ENCODE assay signal across 13 cellular contexts in the genomic region with DNA sequence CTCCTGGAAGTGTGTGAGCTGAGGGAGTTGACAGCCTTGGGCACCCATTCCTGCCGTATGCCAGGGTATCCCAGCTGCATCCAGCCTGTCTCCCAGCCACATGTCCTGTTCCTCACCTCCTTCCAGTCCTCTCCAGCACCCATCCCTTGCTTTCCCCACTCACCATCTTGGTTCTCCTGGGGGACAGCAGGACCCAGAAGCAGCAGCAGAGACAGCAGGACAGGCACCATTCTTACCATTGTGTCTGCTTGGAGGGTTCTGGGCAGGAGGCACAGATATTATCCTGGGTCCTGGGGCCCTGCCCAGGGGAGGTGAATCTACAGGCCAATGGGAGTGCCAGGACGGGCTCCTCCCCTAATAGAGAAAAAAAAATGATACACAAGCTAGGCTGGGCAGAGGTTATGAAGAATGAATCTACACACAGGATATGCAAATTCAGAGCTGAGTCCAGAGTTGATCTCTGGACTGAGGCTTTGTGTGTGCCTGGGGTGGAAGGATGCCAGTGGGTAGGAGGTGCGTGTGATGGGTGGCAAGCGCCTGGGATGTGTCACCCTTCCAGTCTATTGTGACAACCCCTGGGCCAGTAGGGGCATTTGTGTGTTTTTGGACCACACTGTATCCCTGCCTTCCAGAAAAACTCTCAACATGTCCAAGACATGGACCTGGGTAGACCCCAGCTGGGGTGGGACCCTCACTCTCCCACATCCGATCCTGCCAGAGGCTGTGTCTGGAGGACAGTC. TPM values are rescaled to one million over a fixed set of nuclear protein-coding genes. Genes with fewer than 3 reads are reported as not detected.
A peak's percentile ranks its signal among the peaks of the same experiment; 100 is the strongest.
DNase-seq lines count a peak whose midpoint lies in the region; ATAC-seq and TF ChIP-seq lines count a peak whose summit lies in the region.
"Had no signal": no experiment of that assay in that cellular context is flagged by ENCODE, and none has a peak within 500 bp of the region (broad histone marks: within the 10 kb centered on the region; RNA-seq: fewer than 3 reads in every experiment).

Gene AZGP1, minus strand, starts transcription at position 250 of the 740 bp plus-strand sequence. Its CDS starts 11 bp downstream, at position 239.

- no peaks in the 10 kb centered on the region for H3K9me2 ChIP-seq in DOHH2 (replicated peaks; ENCODE audit: control insufficient read depth, low read length)

- H3F3A ChIP-seq in DOHH2 (ENCODE audit: control insufficient read depth, insufficient read depth), result no peaks in the 10 kb centered on the region

- H3K9me3 ChIP-seq in DOHH2 (ENCODE audit: control insufficient read depth, insufficient read depth, low read length), result no peaks in the 10 kb centered on the region
- no peaks in the 10 kb centered on the region for H3K9me3 ChIP-seq in CD4-positive, alpha-beta memory T cell (ENCODE audit: control insufficient read depth in 1 of 2, low read length in 2 of 2)

- no peak for ATAC-seq in GM21528 (IDR thresholded peaks at IDR 0.05; ENCODE audit: low FRiP score, unreplicated experiment)

- no peak within 1 kb of the TSS for H3K4me3 ChIP-seq in DOHH2 (ENCODE audit: low read length)
- peak within 1 kb of the TSS in 35 of 59 donors; percentile 3 to 54 (median 24) for H3K4me3 ChIP-seq in dorsolateral prefrontal cortex
- H3K4me3 ChIP-seq in CD4-positive, alpha-beta memory T cell (ENCODE audit: low read length in 2 of 2), result no peak within 1 kb of the TSS
- H3K4me3 ChIP-seq: BLaER1 treated with 17β-estradiol and CSF1 and Interleukin-3, amounts not matched to agents 10 nM and 100 nM had no signal

- H4K20me1 ChIP-seq in DOHH2 (ENCODE audit: control insufficient read depth, insufficient read depth, low read depth, low read length), result no peaks in the 10 kb centered on the region
- H4K20me1 ChIP-seq: BLaER1 treated with 17β-estradiol and CSF1 and Interleukin-3, amounts not matched to agents 10 nM and 100 nM had no signal

- peaks cover 23% of the 10 kb centered on the region for H3K4me1 ChIP-seq in DOHH2 (ENCODE audit: control insufficient read depth, low read length)
- no peaks in the 10 kb centered on the region for H3K4me1 ChIP-seq in CD4-positive, alpha-beta memory T cell (ENCODE audit: insufficient read depth, low read length)

- H3K27me3 Mint-ChIP-seq in activated CD4-positive, alpha-beta memory T cell treated with anti-CD3 and anti-CD28 coated beads for 36 hours, result no peaks in the 10 kb centered on the region
- peaks cover 9 to 16% of the 10 kb centered on the region in 2 donors for H3K27me3 Mint-ChIP-seq in CD4-positive, alpha-beta memory T cell

- POLR2A ChIA-PET in activated CD4-positive, alpha-beta memory T cell treated with anti-CD3 and anti-CD28 coated beads for 36 hours (lab: Charles Lee), result no interaction called here
- POLR2A ChIA-PET in CD4-positive, alpha-beta memory T cell (lab: Charles Lee; ENCODE audit: partially characterized antibody), result interaction anchor here (0.6 kb wide), 1 partner anchor 24 kb away, joined by 3 read pairs; no protein-coding TSS in a partner anchor

- CTCF ChIA-PET in activated CD4-positive, alpha-beta memory T cell treated with anti-CD3 and anti-CD28 coated beads for 36 hours (lab: Charles Lee), result interaction anchor here (0.9 kb wide), 1 partner anchor 15 kb away, joined by 3 read pairs; no protein-coding TSS in a partner anchor
- CTCF ChIA-PET in CD4-positive, alpha-beta memory T cell (lab: Charles Lee; ENCODE audit: partially characterized antibody), result interaction anchor here (0.6 to 1.4 kb wide), 3 partner anchors 154 to 1315 kb away, joined by 3 read pairs; no protein-coding TSS in a partner anchor

- H3K27ac ChIP-seq in DOHH2 (ENCODE audit: low read depth, low read length) (no peak within 1 kb of the TSS), dorsolateral prefrontal cortex (peak within 1 kb of the TSS in 26 of 59 donors; percentile 1 to 80 (median 44))
- H3K27ac ChIP-seq in CD4-positive, alpha-beta memory T cell (ENCODE audit: low read depth, low read length), result no peak within 1 kb of the TSS
- H3K27ac ChIP-seq: BLaER1 treated with 17β-estradiol and CSF1 and Interleukin-3, amounts not matched to agents 10 nM and 100 nM had no signal

- H3K36me3 Mint-ChIP-seq in activated CD4-positive, alpha-beta memory T cell treated with anti-CD3 and anti-CD28 coated beads for 36 hours, result no peaks in the 10 kb centered on the region
- no peaks in the 10 kb centered on the region for H3K36me3 Mint-ChIP-seq in CD4-positive, alpha-beta memory T cell
- H3K36me3 Mint-ChIP-seq: mesothelial cell of epicardium had no signal

- intact Hi-C loops in dorsolateral prefrontal cortex (cut with DNase I), result no loop called here
- intact Hi-C loops in activated CD4-positive, alpha-beta memory T cell treated with anti-CD3 and anti-CD28 coated beads for 36 hours (cut with micrococcal nuclease), result loop anchor here (2.0 kb wide), 1 partner anchor 69 kb away; no protein-coding TSS in a partner anchor
- intact Hi-C loops in CD4-positive, alpha-beta memory T cell (cut with micrococcal nuclease), result loop anchor here (5.0 kb wide), 1 partner anchor 106 kb away; the partner anchor contains the start of gene ZNF3

- H3K27me3 ChIP-seq in DOHH2 (ENCODE audit: control insufficient read depth, low read length) (peaks cover 20% of the 10 kb centered on the region), dorsolateral prefrontal cortex (peaks cover 0 to 5% (median 0%) of the 10 kb centered on the region in 45 donors)
- no peaks in the 10 kb centered on the region for H3K27me3 ChIP-seq in CD4-positive, alpha-beta memory T cell (ENCODE audit: insufficient read depth, low read length)
- H3K27me3 ChIP-seq: BLaER1 treated with 17β-estradiol and CSF1 and Interleukin-3, amounts not matched to agents 10 nM and 100 nM had no signal

- no peaks in the 10 kb centered on the region for H3K79me2 ChIP-seq in DOHH2 (ENCODE audit: control insufficient read depth, low read length)

- H3K36me3 ChIP-seq in DOHH2 (ENCODE audit: control insufficient read depth, low read length), result no peaks in the 10 kb centered on the region
- no peaks in the 10 kb centered on the region for H3K36me3 ChIP-seq in CD4-positive, alpha-beta memory T cell (ENCODE audit: insufficient read depth, low read length)
- H3K36me3 ChIP-seq: BLaER1 treated with 17β-estradiol and CSF1 and Interleukin-3, amounts not matched to agents 10 nM and 100 nM had no signal

- no peak for TF ChIP-seq CTCF in DOHH2 (IDR thresholded peaks at IDR 0.05; ENCODE audit: low read depth, low read length, poor library complexity, severe bottlenecking)
- TF ChIP-seq CTCF in dorsolateral prefrontal cortex (IDR thresholded peaks at IDR 0.05 in 54 of 56, conservative IDR thresholded peaks at IDR 0.05 in 2 of 56; ENCODE audit: low read depth in 1 of 56, partially characterized antibody in 56 of 56), result no peak

- H3K4me2 ChIP-seq in DOHH2 (ENCODE audit: low read length), result peak within 1 kb of the TSS; percentile 34; the same call in 1 of the 2 replicates
- H3K4me2 ChIP-seq: BLaER1 treated with 17β-estradiol and CSF1 and Interleukin-3, amounts not matched to agents 10 nM and 100 nM had no signal

- no peaks in the 10 kb centered on the region for H3K9me3 Mint-ChIP-seq in activated CD4-positive, alpha-beta memory T cell treated with anti-CD3 and anti-CD28 coated beads for 36 hours
- H3K9me3 Mint-ChIP-seq in CD4-positive, alpha-beta memory T cell, result no peaks in the 10 kb centered on the region
- H3K9me3 Mint-ChIP-seq: activated CD4-positive, alpha-beta T cell treated with anti-CD3 and anti-CD28 coated beads, Interleukin-2, amount 10 ng/mL, durations not matched to agents 24 days and 14 days had no signal

- DNase-seq in NCI-H146 treated with DMSO at 0.1 percent for 48 hours (lab: John Stamatoyannopoulos, UW; ENCODE audit: unreplicated experiment), result peak; percentile 13
- DNase-seq in dorsolateral prefrontal cortex, result peak in 2 of 10 donors; percentile 55 to 67
- DNase-seq in midbrain (lab: John Stamatoyannopoulos, UW), result peak; percentile 6
- no peak for DNase-seq in activated CD4-positive, alpha-beta memory T cell treated with anti-CD3 and anti-CD28 coated beads for 36 hours
- DNase-seq in CD4-positive, alpha-beta memory T cell, result no peak
- DNase-seq in dermis blood vessel endothelial cell, result no peak
- DNase-seq: activated CD4-positive, alpha-beta T cell treated with anti-CD3 and anti-CD28 coated beads, Interleukin-2, amount 10 ng/mL, durations not matched to agents 24 days and 14 days; KG1; stimulated activated naive CD4-positive, alpha-beta T cell had no signal

- no peak within 1 kb of the TSS for H3K4me3 Mint-ChIP-seq in activated CD4-positive, alpha-beta memory T cell treated with anti-CD3 and anti-CD28 coated beads for 36 hours
- H3K4me3 Mint-ChIP-seq in CD4-positive, alpha-beta memory T cell, result no peak within 1 kb of the TSS
- H3K4me3 Mint-ChIP-seq: activated CD4-positive, alpha-beta T cell treated with anti-CD3 and anti-CD28 coated beads, Interleukin-2, amount 10 ng/mL, durations not matched to agents 24 days and 14 days; mesothelial cell of epicardium had no signal

- no peak within 1 kb of the TSS for H3K27ac Mint-ChIP-seq in activated CD4-positive, alpha-beta memory T cell treated with anti-CD3 and anti-CD28 coated beads for 36 hours
- no peak within 1 kb of the TSS for H3K27ac Mint-ChIP-seq in CD4-positive, alpha-beta memory T cell
- H3K27ac Mint-ChIP-seq: activated CD4-positive, alpha-beta T cell treated with anti-CD3 and anti-CD28 coated beads, Interleukin-2, amount 10 ng/mL, durations not matched to agents 24 days and 14 days; mesothelial cell of epicardium had no signal

- no peaks in the 10 kb centered on the region for H3K4me1 Mint-ChIP-seq in activated CD4-positive, alpha-beta memory T cell treated with anti-CD3 and anti-CD28 coated beads for 36 hours (ENCODE audit: low read depth)
- peaks cover 0 to 2% (median 0%) of the 10 kb centered on the region in 4 donors for H3K4me1 Mint-ChIP-seq in CD4-positive, alpha-beta memory T cell
- H3K4me1 Mint-ChIP-seq: mesothelial cell of epicardium had no signal

RNA-seq across cellular contexts. Expression of gene AZGP1, which starts in this region (rescaled TPM):
- total RNA-seq in dorsolateral prefrontal cortex (100 to 1,000 TPM in 1 of 120 experiments, 10 to 100 TPM in 92, 1 to 10 TPM in 27; 3.4 to 103 (median 21.2) TPM), dermis blood vessel endothelial cell (not detected in 2 replicates)
- not detected for total RNA-seq in activated CD4-positive, alpha-beta memory T cell treated with anti-CD3 and anti-CD28 coated beads for 36 hours
- not detected for total RNA-seq in CD4-positive, alpha-beta memory T cell
- not detected for polyA plus RNA-seq in CD4-positive, alpha-beta memory T cell
- total RNA-seq: activated CD4-positive, alpha-beta T cell treated with anti-CD3 and anti-CD28 coated beads, Interleukin-2, amount 10 ng/mL, durations not matched to agents 24 days and 14 days had no signal

Comparison
In these comparisons a context has a peak if more than half of its experiments do, and no peak if none do; other contexts are left out.
1. H3K4me3 ChIP-seq: peak in dorsolateral prefrontal cortex (35 of 59); none in DOHH2 (single experiment) and CD4-positive, alpha-beta memory T cell (0 of 2).
2. DNase-seq: peak in NCI-H146 treated with DMSO at 0.1 percent for 48 hours (single experiment) and midbrain (single experiment); none in activated CD4-positive, alpha-beta memory T cell treated with anti-CD3 and anti-CD28 coated beads for 36 hours (single experiment), CD4-positive, alpha-beta memory T cell (0 of 5) and dermis blood vessel endothelial cell (single experiment).
3. intact Hi-C loops: an anchor here in activated CD4-positive, alpha-beta memory T cell treated with anti-CD3 and anti-CD28 coated beads for 36 hours (2.0 kb wide) and CD4-positive, alpha-beta memory T cell (5.0 kb wide); none called in dorsolateral prefrontal cortex.